ENCODE assay signal across 27 cellular contexts in the genomic region with DNA sequence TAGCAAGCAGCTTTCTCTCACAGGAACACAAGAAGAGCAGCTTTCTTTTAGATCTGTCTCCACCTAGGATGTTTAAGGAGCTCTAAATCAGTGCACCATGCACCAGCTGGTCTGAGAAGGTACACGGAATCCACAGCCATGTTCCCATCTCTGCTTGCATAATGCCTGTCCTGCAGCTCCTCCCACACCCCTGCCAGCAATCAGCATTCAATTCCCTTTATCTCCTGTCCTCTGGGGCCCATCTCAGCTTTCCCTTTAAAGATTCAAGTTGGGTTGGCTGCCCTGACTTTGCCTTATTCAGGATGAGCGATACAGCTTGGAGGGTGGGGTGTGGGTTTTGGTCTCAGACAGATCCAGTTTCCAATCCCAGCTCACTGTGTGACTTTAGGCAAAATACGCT.
"Had no signal": no experiment of that assay in that cellular context is flagged by ENCODE, and none has a peak within 500 bp of the region (broad histone marks: within the 10 kb centered on the region; RNA-seq: fewer than 3 reads in every experiment).

No MANE protein-coding gene starts in this region.

- FAIRE-seq: astrocyte had no signal

- H3K9me3 Mint-ChIP-seq: activated CD4-positive, alpha-beta memory T cell treated with anti-CD3 and anti-CD28 coated beads, Interleukin-2, amount 10 ng/mL, durations not matched to agents 7 days and 5 days; activated T-cell treated with anti-CD3 and anti-CD28 coated beads, Interleukin-2, amount 50 U/mL, for 72 hours; activated T-helper 2 cell treated with anti-CD3 and anti-CD28 coated beads, Interferon-gamma antibody, Interleukin-2, Interleukin-4, amounts not matched to agents 10 μg/mL and 5 μg/mL and 100 μg/mL, durations not matched to agents 14 hours and 24 hours and 36 hours; central memory CD8-positive, alpha-beta T cell; T-helper 2 cell treated with Interferon-gamma antibody and Interleukin-4, amounts not matched to agents 5 μg/mL and 100 μg/mL, for 36 hours had no signal

- H3K27me3 Mint-ChIP-seq: activated CD4-positive, alpha-beta memory T cell treated with anti-CD3 and anti-CD28 coated beads, Interleukin-2, amount 10 ng/mL, durations not matched to agents 7 days and 5 days; activated CD4-positive, alpha-beta T cell treated with anti-CD3 and anti-CD28 coated beads, Interleukin-2, amount 10 ng/mL, durations not matched to agents 7 days and 5 days; brain; central memory CD8-positive, alpha-beta T cell had no signal

- H3K27ac ChIP-seq: Peyer's patch, RWPE1, SJCRH30 had no signal

- H3K27me3 ChIP-seq: Peyer's patch, SJCRH30 had no signal

- H3K4me1 ChIP-seq: Peyer's patch, SJCRH30 had no signal

- H3K4me2 ChIP-seq: SK-N-SH had no signal

- H3K36me3 Mint-ChIP-seq: brain, WTC11 had no signal

- ATAC-seq: activated T-cell treated with anti-CD3 and anti-CD28 coated beads, Interleukin-2, amount 50 U/mL, for 72 hours; WTC11 had no signal

- H3K9me3 ChIP-seq: Peyer's patch, SJCRH30, SK-N-SH had no signal

- H3K4me3 Mint-ChIP-seq: activated CD4-positive, alpha-beta memory T cell treated with anti-CD3 and anti-CD28 coated beads, Interleukin-2, amount 10 ng/mL, durations not matched to agents 7 days and 5 days; activated CD4-positive, alpha-beta T cell treated with anti-CD3 and anti-CD28 coated beads, Interleukin-2, amount 10 ng/mL, durations not matched to agents 7 days and 5 days; activated T-cell treated with anti-CD3 and anti-CD28 coated beads, Interleukin-2, amount 50 U/mL, for 72 hours; brain; central memory CD8-positive, alpha-beta T cell; T-helper 2 cell treated with Interferon-gamma antibody and Interleukin-4, amounts not matched to agents 5 μg/mL and 100 μg/mL, for 36 hours; WTC11 had no signal

- H3K4me3 ChIP-seq: Peyer's patch, SJCRH30 had no signal

- H3K36me3 ChIP-seq: Peyer's patch, SJCRH30 had no signal

- H3K9ac ChIP-seq: SK-N-SH had no signal

- H3K27ac Mint-ChIP-seq: activated CD4-positive, alpha-beta memory T cell treated with anti-CD3 and anti-CD28 coated beads, Interleukin-2, amount 10 ng/mL, durations not matched to agents 7 days and 5 days; activated CD4-positive, alpha-beta T cell treated with anti-CD3 and anti-CD28 coated beads, Interleukin-2, amount 10 ng/mL, durations not matched to agents 7 days and 5 days; activated T-cell treated with anti-CD3 and anti-CD28 coated beads, Interleukin-2, amount 50 U/mL, for 72 hours; activated T-helper 2 cell treated with anti-CD3 and anti-CD28 coated beads, Interferon-gamma antibody, Interleukin-2, Interleukin-4, amounts not matched to agents 10 μg/mL and 5 μg/mL and 100 μg/mL, durations not matched to agents 14 hours and 24 hours and 36 hours; brain; T-helper 2 cell treated with Interferon-gamma antibody and Interleukin-4, amounts not matched to agents 5 μg/mL and 100 μg/mL, for 36 hours; WTC11 had no signal

- DNase-seq: activated CD4-positive, alpha-beta memory T cell treated with anti-CD3 and anti-CD28 coated beads, Interleukin-2, amount 10 ng/mL, durations not matched to agents 7 days and 5 days; activated CD4-positive, alpha-beta T cell treated with anti-CD3 and anti-CD28 coated beads for 1 hour; activated CD4-positive, alpha-beta T cell treated with anti-CD3 and anti-CD28 coated beads, Interleukin-2, amount 10 ng/mL, durations not matched to agents 7 days and 5 days; activated CD8-positive, alpha-beta memory T cell treated with anti-CD3 and anti-CD28 coated beads, Interleukin-2, amount 50 U/mL, for 4 hours; activated gamma-delta T cell treated with Interleukin-2 at 50 U/mL for 16 hours; activated naive CD4-positive, alpha-beta T cell treated with anti-CD3 and anti-CD28 coated beads, Interleukin-2, amount 50 U/mL, for 16 hours; activated T-cell treated with anti-CD3 and anti-CD28 coated beads, Interleukin-2, amount 50 U/mL, for 72 hours; amygdala; KG1; NCI-H1048; NCI-H146; NCI-H187 treated with DMSO at 0.1 percent for 48 hours; NCI-H2171 treated with DMSO at 0.1 percent for 48 hours; NCI-H345; NCI-H510A; NCI-H526 treated with DMSO at 0.1 percent for 48 hours; Peyer's patch; Right ventricle myocardium superior; SJCRH30; SK-N-SH had no signal
